Comparison of ENCODE assay signal across 27 cellular contexts in the genomic region with DNA sequence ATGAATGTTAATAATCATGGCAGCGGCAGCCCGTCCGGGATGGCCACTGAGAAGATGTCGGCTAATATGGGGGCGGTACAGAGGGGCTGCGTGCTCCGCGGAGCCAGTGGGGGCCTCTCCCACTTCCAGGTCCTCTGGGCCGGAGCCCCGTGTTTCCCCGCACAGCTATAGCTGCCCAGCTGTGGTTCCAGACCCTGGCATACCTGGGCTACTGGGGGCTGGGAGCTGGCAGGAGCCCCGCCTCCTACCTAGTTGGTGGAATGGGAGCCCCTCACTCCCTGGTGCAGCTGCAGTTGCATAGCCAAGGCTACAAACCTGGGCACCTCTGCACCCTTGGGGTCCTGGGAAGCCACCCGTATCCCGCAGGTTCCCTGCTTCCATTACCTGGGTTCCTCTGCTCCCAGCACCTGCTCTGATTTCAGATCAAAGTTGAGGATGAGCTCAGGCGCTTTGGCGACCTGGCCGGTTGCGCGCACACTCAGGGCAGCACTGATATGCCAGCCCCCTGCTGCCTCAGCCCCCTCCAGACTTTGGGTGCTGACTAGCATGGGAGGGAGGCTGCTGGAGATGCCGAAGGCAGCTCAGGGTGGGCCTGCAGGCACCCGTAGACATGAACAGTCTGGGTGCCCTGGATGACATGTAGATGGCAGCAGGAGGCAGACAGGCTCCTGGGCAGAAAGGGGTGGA.
"Had no signal": no experiment of that assay in that cellular context is flagged by ENCODE, and none has a peak within 500 bp of the region (broad histone marks: within the 10 kb centered on the region; RNA-seq: fewer than 3 reads in every experiment).

No MANE protein-coding gene starts in this region.

- H3K27me3 Mint-ChIP-seq: activated CD8-positive, alpha-beta T cell treated with anti-CD3 and anti-CD28 coated beads for 36 hours; activated naive CD8-positive, alpha-beta T cell treated with anti-CD3 and anti-CD28 coated beads, Interleukin-2, amount 50 U/mL, for 24 hours; brain; T-cell had no signal

- H3K4me3 Mint-ChIP-seq: activated CD8-positive, alpha-beta T cell treated with anti-CD3 and anti-CD28 coated beads for 36 hours; activated naive CD8-positive, alpha-beta T cell treated with anti-CD3 and anti-CD28 coated beads, Interleukin-2, amount 50 U/mL, for 24 hours; activated T-cell treated with anti-CD3 and anti-CD28 coated beads, Interleukin-2, amount 50 U/mL, for 72 hours; brain; T-cell had no signal

- H3K4me2 ChIP-seq: KMS-11 had no signal

- H3K4me1 Mint-ChIP-seq: activated naive CD8-positive, alpha-beta T cell treated with anti-CD3 and anti-CD28 coated beads, Interleukin-2, amount 50 U/mL, for 24 hours; brain; T-cell had no signal

- H3K27ac Mint-ChIP-seq: activated CD8-positive, alpha-beta T cell treated with anti-CD3 and anti-CD28 coated beads for 36 hours; activated naive CD4-positive, alpha-beta T cell treated with anti-CD3 and anti-CD28 coated beads, Interleukin-2, amount 50 U/mL, for 72 hours; activated naive CD8-positive, alpha-beta T cell treated with anti-CD3 and anti-CD28 coated beads, Interleukin-2, amount 50 U/mL, for 24 hours; activated T-cell treated with anti-CD3 and anti-CD28 coated beads, Interleukin-2, amount 50 U/mL, for 72 hours; activated T-helper 2 cell treated with anti-CD3 and anti-CD28 coated beads, Interferon-gamma antibody, Interleukin-2, Interleukin-4, amounts not matched to agents 10 μg/mL and 5 μg/mL and 100 μg/mL, durations not matched to agents 14 hours and 24 hours and 36 hours; brain; T-cell had no signal

- DNase-seq: activated CD4-positive, alpha-beta T cell treated with anti-CD3 and anti-CD28 coated beads for 4 hours; activated CD8-positive, alpha-beta memory T cell treated with anti-CD3 and anti-CD28 coated beads, Interleukin-2, amount 50 U/mL, for 4 hours; activated CD8-positive, alpha-beta T cell treated with anti-CD3 and anti-CD28 coated beads for 36 hours; activated naive CD4-positive, alpha-beta T cell; activated naive CD8-positive, alpha-beta T cell treated with anti-CD3 and anti-CD28 coated beads, Interleukin-2, amount 50 U/mL, for 24 hours; activated T-cell treated with anti-CD3 and anti-CD28 coated beads, Interleukin-2, amount 50 U/mL, for 72 hours; amniotic stem cell; NCI-H1092; NCI-H1417; NCI-H1930; NCI-H2107; NCI-H345; NCI-H510A; NCI-H526 treated with DMSO at 0.1 percent for 48 hours; NK-92 treated with Interleukin-12 subunit alpha and Interleukin-12 subunit beta, amount 100 ng/mL, for 24 hours; OCI-M1; RPMI8226; T-cell had no signal

- H3K9me3 Mint-ChIP-seq: activated CD8-positive, alpha-beta T cell treated with anti-CD3 and anti-CD28 coated beads for 36 hours; activated naive CD8-positive, alpha-beta T cell treated with anti-CD3 and anti-CD28 coated beads, Interleukin-2, amount 50 U/mL, for 24 hours; activated T-helper 2 cell treated with anti-CD3 and anti-CD28 coated beads, Interferon-gamma antibody, Interleukin-2, Interleukin-4, amounts not matched to agents 10 μg/mL and 5 μg/mL and 100 μg/mL, durations not matched to agents 14 hours and 24 hours and 36 hours had no signal

- FAIRE-seq: astrocyte had no signal

- H3K4me3 ChIP-seq: SK-N-MC had no signal

- H3K27ac ChIP-seq: KMS-11, SK-N-MC had no signal

- ATAC-seq: activated CD4-positive, CD25-positive, alpha-beta regulatory T cell treated with anti-CD3 and anti-CD28 coated beads, Interleukin-2, amount 50 U/mL, for 24 hours; activated CD8-positive, alpha-beta T cell treated with anti-CD3 and anti-CD28 coated beads for 36 hours; activated naive CD4-positive, alpha-beta T cell treated with anti-CD3 and anti-CD28 coated beads, Interleukin-2, amount 50 U/mL, for 72 hours; activated naive CD8-positive, alpha-beta T cell treated with anti-CD3 and anti-CD28 coated beads, Interleukin-2, amount 50 U/mL, for 24 hours; activated T-cell treated with anti-CD3 and anti-CD28 coated beads, Interleukin-2, amount 50 U/mL, for 72 hours; Panc1; Right ventricle myocardium inferior; T-cell had no signal

- H3K36me3 Mint-ChIP-seq: activated naive CD4-positive, alpha-beta T cell treated with anti-CD3 and anti-CD28 coated beads, Interleukin-2, amount 50 U/mL, for 72 hours; brain; T-cell had no signal

- H3K9ac ChIP-seq: KMS-11 had no signal
